ENCODE assay signal across 9 cellular contexts in genomic region chr1:156805766-156806511, GRCh38. TPM values are rescaled to one million over a fixed set of nuclear protein-coding genes. Genes with fewer than 3 reads are reported as not detected.
A peak's percentile ranks its signal among the peaks of the same experiment; 100 is the strongest.
DNase-seq lines count a peak whose midpoint lies in the region; ATAC-seq and TF ChIP-seq lines count a peak whose summit lies in the region.
"Had no signal": no experiment of that assay in that cellular context is flagged by ENCODE, and none has a peak within 500 bp of the region (broad histone marks: within the 10 kb centered on the region; RNA-seq: fewer than 3 reads in every experiment).

No MANE protein-coding gene starts in this region.

- H3K27ac ChIP-seq in fibroblast of lung (ENCODE audit: insufficient read depth, low read length): no peak overlapping the region
- H3K27ac ChIP-seq in tibial nerve: no peak overlapping the region

- H3K27ac Mint-ChIP-seq in activated T-cell treated with anti-CD3 and anti-CD28 coated beads, Interleukin-2, amount 50 U/mL, for 72 hours: peak overlapping the region; percentile 83
- H3K27ac Mint-ChIP-seq: H9 had no signal

- no peaks in the 10 kb centered on the region for H3K9me3 Mint-ChIP-seq in activated T-cell treated with anti-CD3 and anti-CD28 coated beads, Interleukin-2, amount 50 U/mL, for 72 hours
- H3K9me3 Mint-ChIP-seq: H9 had no signal

- TF ChIP-seq CTCF in fibroblast of lung (conservative IDR thresholded peaks at IDR 0.05 in 1 of 2, IDR thresholded peaks at IDR 0.05 in 1 of 2; ENCODE audit: low read depth in 1 of 2, low read length in 2 of 2) (no peak), tibial nerve (IDR thresholded peaks at IDR 0.05) (no peak), omental fat pad (IDR thresholded peaks at IDR 0.05) (no peak)

- peaks cover 22 to 28% of the 10 kb centered on the region in 2 donors for H3K36me3 Mint-ChIP-seq in activated T-cell treated with anti-CD3 and anti-CD28 coated beads, Interleukin-2, amount 50 U/mL, for 72 hours (ENCODE audit: insufficient read depth in 2 of 2)

- no peak overlapping the region for H2AFZ ChIP-seq in fibroblast of lung (ENCODE audit: low read length)

- no peak overlapping the region for H3K4me3 Mint-ChIP-seq in activated T-cell treated with anti-CD3 and anti-CD28 coated beads, Interleukin-2, amount 50 U/mL, for 72 hours
- H3K4me3 Mint-ChIP-seq: H9 had no signal

- 87 to 88% methylated on average over 3 of the region's 3 CpGs for WGBS in tibial nerve, 2 donors

- H3K4me3 ChIP-seq in fibroblast of lung (replicated peaks in 1 of 4; ENCODE audit: control extremely low read depth in 1 of 4, insufficient read depth in 1 of 4, low read depth in 3 of 4, low read length in 4 of 4) (no peak overlapping the region), tibial nerve (no peak overlapping the region)
- H3K4me3 ChIP-seq: lung had no signal

- TF ChIP-seq POLR2A in tibial nerve (IDR thresholded peaks at IDR 0.05): no peak

- H3K4me2 ChIP-seq in fibroblast of lung (ENCODE audit: extremely low read depth, insufficient read depth, low read length): no peak overlapping the region

- H3K4me1 ChIP-seq in fibroblast of lung (ENCODE audit: control insufficient read depth, extremely low read depth, insufficient read depth, low read length) (peaks cover 3% of the 10 kb centered on the region), tibial nerve (peaks cover 0 to 40% (median 1%) of the 10 kb centered on the region in 4 donors)

- H3K9ac ChIP-seq in fibroblast of lung (ENCODE audit: insufficient read depth, low read length): no peak overlapping the region

- H4K20me1 ChIP-seq in fibroblast of lung (ENCODE audit: control insufficient read depth, extremely low read depth, insufficient read depth, low read length): no peaks in the 10 kb centered on the region

- no peaks in the 10 kb centered on the region for H3K36me3 ChIP-seq in fibroblast of lung (ENCODE audit: control insufficient read depth, insufficient read depth, low read length)
- peaks cover 0 to 12% (median 0%) of the 10 kb centered on the region in 3 donors for H3K36me3 ChIP-seq in tibial nerve

- H3K4me1 Mint-ChIP-seq in activated T-cell treated with anti-CD3 and anti-CD28 coated beads, Interleukin-2, amount 50 U/mL, for 72 hours (ENCODE audit: low read depth): peaks cover 71% of the 10 kb centered on the region

- no peaks in the 10 kb centered on the region for H3K27me3 Mint-ChIP-seq in activated T-cell treated with anti-CD3 and anti-CD28 coated beads, Interleukin-2, amount 50 U/mL, for 72 hours (ENCODE audit: low read depth)

- no peak for ATAC-seq in activated T-cell treated with anti-CD3 and anti-CD28 coated beads, Interleukin-2, amount 50 U/mL, for 72 hours (replicated peaks in 1 of 2)
- ATAC-seq in GM19467 (IDR thresholded peaks at IDR 0.05; ENCODE audit: unreplicated experiment): no peak
- ATAC-seq in omental fat pad (ENCODE audit: low FRiP score): no peak

- no peaks in the 10 kb centered on the region for H3K79me2 ChIP-seq in fibroblast of lung (ENCODE audit: control insufficient read depth, insufficient read depth, low read length)

- TF ChIP-seq EP300 in tibial nerve (IDR thresholded peaks at IDR 0.05): peak in 1 of 2 donors; percentile 35

- H3K9me3 ChIP-seq in fibroblast of lung (ENCODE audit: control insufficient read depth, insufficient read depth, low read depth, low read length) (no peaks in the 10 kb centered on the region), tibial nerve (no peaks in the 10 kb centered on the region)

- H3K27me3 ChIP-seq in fibroblast of lung (ENCODE audit: control insufficient read depth, insufficient read depth, low read length) (no peaks in the 10 kb centered on the region), tibial nerve (no peaks in the 10 kb centered on the region)

- no peak for DNase-seq in activated T-cell treated with anti-CD3 and anti-CD28 coated beads, Interleukin-2, amount 50 U/mL, for 72 hours
- DNase-seq in activated T-cell treated with anti-CD3 and anti-CD28 coated beads, Interleukin-2, amount 50 U/mL, for 48 hours: no peak
- DNase-seq in fibroblast of lung (ENCODE audit: low read depth in 2 of 2): peak; percentile 93 to 96
- DNase-seq in tibial nerve (ENCODE audit: low spot score in 2 of 2): peak; percentile 51 to 76
- DNase-seq in omental fat pad (ENCODE audit: low spot score): no peak
- DNase-seq: H9 had no signal

RNA-seq across cellular contexts. Expression of gene SH2D2A, which starts 10.7 kb away (rescaled TPM):
- total RNA-seq in activated T-cell treated with anti-CD3 and anti-CD28 coated beads, Interleukin-2, amount 50 U/mL, for 72 hours: 100 to 1,000 TPM; 221 to 246 TPM
- total RNA-seq in fibroblast of lung (not detected in 2 replicates), tibial nerve (1 to 10 TPM in 2 of 4 donors, under 1 TPM in 1, not detected in 1; 0.78 to 7.2 (median 2.9) TPM), omental fat pad (1 to 10 TPM; 2.2 to 6.5 (median 3.7) TPM)
- polyA plus RNA-seq in fibroblast of lung: not detected in 2 replicates
- polyA plus RNA-seq in fibroblast of lung (2012): 0.08 and 0.16 TPM in 2 replicates
- polyA minus RNA-seq in fibroblast of lung (ENCODE audit: low replicate concordance): not detected in 2 replicates

RNA-seq across cellular contexts. Expression of gene PRCC, which starts 38.6 kb away (rescaled TPM):
- total RNA-seq in activated T-cell treated with anti-CD3 and anti-CD28 coated beads, Interleukin-2, amount 50 U/mL, for 72 hours: 10 to 100 TPM; 67.7 to 84.4 TPM
- 10.5 and 13.2 TPM in 2 replicates for total RNA-seq in fibroblast of lung
- 52.0 and 75.8 TPM in 2 replicates for polyA plus RNA-seq in fibroblast of lung
- polyA plus RNA-seq in fibroblast of lung (2012): 41.9 and 48.7 TPM in 2 replicates
- polyA minus RNA-seq in fibroblast of lung (ENCODE audit: low replicate concordance): 98.8 and 140 TPM in 2 replicates
- 10 to 100 TPM; 25.1 to 44.6 (median 30.8) TPM for total RNA-seq in tibial nerve
- 10 to 100 TPM; 25.5 to 34.7 (median 28.2) TPM for total RNA-seq in omental fat pad

RNA-seq across cellular contexts. Expression of gene INSRR, which starts 53.0 kb away (rescaled TPM):
- under 1 TPM; 0.17 to 0.30 TPM for total RNA-seq in activated T-cell treated with anti-CD3 and anti-CD28 coated beads, Interleukin-2, amount 50 U/mL, for 72 hours
- not detected in 2 replicates for total RNA-seq in fibroblast of lung
- not detected in 2 replicates for polyA plus RNA-seq in fibroblast of lung
- polyA plus RNA-seq in fibroblast of lung (2012): not detected in 2 replicates
- polyA minus RNA-seq in fibroblast of lung (ENCODE audit: low replicate concordance): not detected in 2 replicates
- total RNA-seq in tibial nerve: under 1 TPM; under 0.01 to 0.60 (median 0.20) TPM
- under 1 TPM in 3 of 4 donors, not detected in 1; 0.06 to 0.12 (median 0.09) TPM for total RNA-seq in omental fat pad
- total RNA-seq: H9, lung, subcutaneous adipose tissue had no signal
- polyA plus RNA-seq: lung had no signal

RNA-seq across cellular contexts. Expression of gene HDGF, which starts 54.5 kb away (rescaled TPM):
- total RNA-seq in activated T-cell treated with anti-CD3 and anti-CD28 coated beads, Interleukin-2, amount 50 U/mL, for 72 hours: 100 to 1,000 TPM; 185 to 217 TPM
- total RNA-seq in fibroblast of lung (108 and 138 TPM in 2 replicates), tibial nerve (100 to 1,000 TPM; 120 to 177 (median 157) TPM), omental fat pad (100 to 1,000 TPM; 124 to 242 (median 137) TPM)
- polyA plus RNA-seq in fibroblast of lung: 99.1 and 126 TPM in 2 replicates
- 169 and 241 TPM in 2 replicates for polyA plus RNA-seq in fibroblast of lung (2012)
- 156 and 196 TPM in 2 replicates for polyA minus RNA-seq in fibroblast of lung (ENCODE audit: low replicate concordance)

RNA-seq across cellular contexts. Expression of gene NTRK1, which starts 54.7 kb away (rescaled TPM):
- total RNA-seq in activated T-cell treated with anti-CD3 and anti-CD28 coated beads, Interleukin-2, amount 50 U/mL, for 72 hours: 10 to 100 TPM; 16.8 to 21.4 TPM
- total RNA-seq in fibroblast of lung (not detected in 2 replicates), tibial nerve (under 1 TPM in 3 of 4 donors, not detected in 1; 0.22 to 0.42 (median 0.39) TPM), omental fat pad (1 to 10 TPM; 1.3 to 6.3 (median 1.6) TPM)
- polyA plus RNA-seq in fibroblast of lung: not detected in 2 replicates
- not detected in 2 replicates for polyA plus RNA-seq in fibroblast of lung (2012)
- polyA minus RNA-seq in fibroblast of lung (ENCODE audit: low replicate concordance): not detected in 2 replicates

Comparison
In these comparisons a context has a peak if more than half of its experiments do, and no peak if none do; other contexts are left out.
1. DNase-seq: peak in fibroblast of lung (2 of 2) and tibial nerve (2 of 2); none in activated T-cell treated with anti-CD3 and anti-CD28 coated beads, Interleukin-2, amount 50 U/mL, for 72 hours (0 of 2), activated T-cell treated with anti-CD3 and anti-CD28 coated beads, Interleukin-2, amount 50 U/mL, for 48 hours (0 of 2) and omental fat pad (single experiment).
2. RNA of gene SH2D2A, which starts 10.7 kb away (total RNA-seq): 221 to 246 TPM in activated T-cell treated with anti-CD3 and anti-CD28 coated beads, Interleukin-2, amount 50 U/mL, for 72 hours; 2.2 to 6.5 TPM in omental fat pad, 0.78 to 7.2 TPM in tibial nerve and not detected in fibroblast of lung; every median in the first group is over 10 times any median in the second.